14 cellular contexts compared by ENCODE assay signal in genomic region chr16:29991571-29991904, GRCh38. TPM values are rescaled to one million over a fixed set of nuclear protein-coding genes. Genes with fewer than 3 reads are reported as not detected.
"Had no signal": no experiment of that assay in that cellular context is flagged by ENCODE, and none has a peak within 500 bp of the region (broad histone marks: within the 10 kb centered on the region; RNA-seq: fewer than 3 reads in every experiment).

No MANE protein-coding gene starts in this region.

- H3K9me3 ChIP-seq: prostate gland, right atrium auricular region, stomach, testis had no signal

- H3K27me3 ChIP-seq: cardiac muscle cell, hepatocyte, right atrium auricular region, stomach, testis had no signal

- H3K27ac ChIP-seq: cardiac muscle cell, hepatocyte, prostate gland, right atrium auricular region had no signal

- H3K79me2 ChIP-seq: hepatocyte had no signal

- H3K4me2 ChIP-seq: hepatocyte had no signal

- DNase-seq: activated CD4-positive, CD25-positive, alpha-beta regulatory T cell treated with anti-CD3 and anti-CD28 coated beads, Interleukin-2, amount 50 U/mL, for 72 hours; amniotic stem cell; effector memory CD8-positive, alpha-beta T cell; stimulated activated CD4-positive, alpha-beta T cell treated with anti-CD3 and anti-CD28 coated beads, Interleukin-15, amount 100 ng/mL, for 24 hours; stimulated activated CD4-positive, alpha-beta T cell treated with anti-CD3 and anti-CD28 coated beads, Interleukin-2, amount 100 ng/mL, for 48 hours; stomach; testis had no signal

- ATAC-seq: effector memory CD8-positive, alpha-beta T cell had no signal

- H3K4me3 ChIP-seq: cardiac muscle cell, hepatocyte, prostate gland, right atrium auricular region, stomach, testis had no signal

- H2AFZ ChIP-seq: hepatocyte had no signal

RNA-seq across cellular contexts. Expression of gene DOC2A, which starts 19.3 kb away (rescaled TPM):
- total RNA-seq: myocyte; osteoblast; right atrium auricular region; T-helper 1 cell treated with Interleukin-12 subunit alpha and Interleukin-12 subunit beta and Interleukin-4 antibody, amounts not matched to agents 30 ng/mL and 1 ng/mL, for 36 hours had no signal
